Comparison of ENCODE assay signal across 18 cellular contexts in genomic region chr10:5532618-5533097, GRCh38. TPM values are rescaled to one million over a fixed set of nuclear protein-coding genes. Genes with fewer than 3 reads are reported as not detected.
DNase-seq lines count a peak whose midpoint lies in the region; FAIRE-seq and TF ChIP-seq lines count a peak whose summit lies in the region.
"Had no signal": no experiment of that assay in that cellular context is flagged by ENCODE, and none has a peak within 500 bp of the region (broad histone marks: within the 10 kb centered on the region; RNA-seq: fewer than 3 reads in every experiment).

No MANE protein-coding gene starts in this region.

- TF ChIP-seq CTCF in Caco-2 (IDR thresholded peaks at IDR 0.05; ENCODE audit: insufficient read depth in 1 of 2, low read depth in 1 of 2, low read length in 1 of 2, severe bottlenecking in 1 of 2, unreplicated experiment in 1 of 2) (no peak), Peyer's patch (IDR thresholded peaks at IDR 0.05) (no peak), kidney (IDR thresholded peaks at IDR 0.05; ENCODE audit: borderline replicate concordance, extremely low read depth, insufficient read depth) (no peak), H9 (conservative IDR thresholded peaks at IDR 0.05) (no peak)

- no peak overlapping the region for H3K14ac ChIP-seq in H9 (ENCODE audit: insufficient read depth, low read length)

- peaks cover 24% of the 10 kb centered on the region for H3K4me1 ChIP-seq in Caco-2
- peaks cover 0 to 9% (median 0%) of the 10 kb centered on the region in 4 donors for H3K4me1 ChIP-seq in Peyer's patch
- no peaks in the 10 kb centered on the region for H3K4me1 ChIP-seq in kidney (ENCODE audit: control insufficient read depth in 1 of 2, insufficient read depth in 1 of 2, low read depth in 1 of 2, low read length in 2 of 2)
- no peaks in the 10 kb centered on the region for H3K4me1 ChIP-seq in H9 (ENCODE audit: insufficient read depth, low read length)
- H3K4me1 ChIP-seq: SJCRH30 had no signal

- no peak overlapping the region for H2AFZ ChIP-seq in H9 (ENCODE audit: low read length)

- H3K4me1 Mint-ChIP-seq in Caco-2 (ENCODE audit: low read depth, unreplicated experiment) (peaks cover 20% of the 10 kb centered on the region), H9 (peaks cover 3 to 13% of the 10 kb centered on the region in 2 experiments; a peak in 1 of 4 replicates)
- H3K4me1 Mint-ChIP-seq: CD4-positive, CD25-positive, alpha-beta regulatory T cell had no signal

- H3K27ac Mint-ChIP-seq in Caco-2 (ENCODE audit: unreplicated experiment): peak overlapping the region; percentile 0
- H3K27ac Mint-ChIP-seq in H9: no peak overlapping the region

- H3K9me3 Mint-ChIP-seq in Caco-2 (ENCODE audit: unreplicated experiment): peaks cover 7% of the 10 kb centered on the region
- 0 out of 5 replicates have a peak, but pooled peaks cover 0 to 2% of the 10 kb centered on the region in 2 experiments for H3K9me3 Mint-ChIP-seq in H9
- H3K9me3 Mint-ChIP-seq: CD4-positive, CD25-positive, alpha-beta regulatory T cell had no signal

- no peak overlapping the region for H2BK5ac ChIP-seq in H9 (ENCODE audit: insufficient read length, low read length)

- H3K9me3 ChIP-seq in Caco-2: no peaks in the 10 kb centered on the region
- no peaks in the 10 kb centered on the region for H3K9me3 ChIP-seq in Peyer's patch
- no peaks in the 10 kb centered on the region for H3K9me3 ChIP-seq in kidney (ENCODE audit: control insufficient read depth in 1 of 2, low read length in 2 of 2)
- no peaks in the 10 kb centered on the region for H3K9me3 ChIP-seq in H9 (ENCODE audit: control insufficient read depth, low read depth, low read length)
- H3K9me3 ChIP-seq: SJCRH30 had no signal

- no peak overlapping the region for H2BK120ac ChIP-seq in H9 (ENCODE audit: low read depth, low read length, poor library complexity, severe bottlenecking)

- no peaks in the 10 kb centered on the region for H3K36me3 ChIP-seq in Caco-2 (ENCODE audit: control insufficient read depth, insufficient read depth, low read length)
- no peaks in the 10 kb centered on the region for H3K36me3 ChIP-seq in Peyer's patch
- no peaks in the 10 kb centered on the region for H3K36me3 ChIP-seq in kidney (ENCODE audit: control insufficient read depth in 1 of 2, insufficient read depth in 2 of 2, low read length in 2 of 2)
- H3K36me3 ChIP-seq: SJCRH30 had no signal

- no peak overlapping the region for H2BK15ac ChIP-seq in H9 (ENCODE audit: low read depth, low read length)

- no peak overlapping the region for H4K5ac ChIP-seq in H9 (ENCODE audit: insufficient read length, low read depth, low read length)

- H3K23ac ChIP-seq in H9 (ENCODE audit: insufficient read length, low read depth, low read length): no peak overlapping the region

- H2AK5ac ChIP-seq in H9 (ENCODE audit: insufficient read length, low read length): no peak overlapping the region

- H3K79me1 ChIP-seq in H9 (ENCODE audit: insufficient read depth, low read depth, low read length, poor library complexity, severe bottlenecking): no peaks in the 10 kb centered on the region

- H2BK12ac ChIP-seq in H9 (ENCODE audit: insufficient read length, low read depth, low read length): no peak overlapping the region

- no peaks in the 10 kb centered on the region for H4K20me1 ChIP-seq in H9 (ENCODE audit: control insufficient read depth, insufficient read depth, insufficient read length)

- no TSS peak for BruUV-seq in Caco-2 (replicated peaks; lab: Mats Ljungman, UMichigan)

- intact Hi-C loops in Caco-2 (cut with micrococcal nuclease; ENCODE audit: unreplicated experiment): no loop called here
- intact Hi-C loops in kidney (cut with DNase I): no loop called here
- intact Hi-C loops in posterior vena cava (cut with DNase I): loop anchor here in 1 of 2 donors (5.0 kb wide), 1 partner anchor 1245 kb away; no protein-coding TSS in a partner anchor

- no peak overlapping the region for H3K4me2 ChIP-seq in H9 (ENCODE audit: insufficient read depth, insufficient read length, low read length)

- H3K4me3 Mint-ChIP-seq in Caco-2 (ENCODE audit: unreplicated experiment) (no peak overlapping the region), H9 (no peak overlapping the region)
- H3K4me3 Mint-ChIP-seq: CD4-positive, CD25-positive, alpha-beta regulatory T cell had no signal

- H3K27me3 ChIP-seq in Caco-2 (replicated peaks; ENCODE audit: control insufficient read depth, insufficient read depth, low read length) (no peaks in the 10 kb centered on the region), Peyer's patch (no peaks in the 10 kb centered on the region), H9 (ENCODE audit: insufficient read depth, low read length) (no peaks in the 10 kb centered on the region)
- H3K27me3 ChIP-seq: SJCRH30 had no signal

- H3T11ph ChIP-seq in H9 (ENCODE audit: low read length): no peak overlapping the region

- no peak overlapping the region for H3K18ac ChIP-seq in H9 (ENCODE audit: insufficient read length, low read depth, low read length)

- POLR2A ChIA-PET in Caco-2 (lab: Charles Lee): interaction anchor here (0.5 kb wide), 1 partner anchor 633 kb away, joined by 12 read pairs; no protein-coding TSS in a partner anchor

- no peaks in the 10 kb centered on the region for H3K79me2 ChIP-seq in H9 (ENCODE audit: insufficient read depth, low read length)

- H3K56ac ChIP-seq in H9 (ENCODE audit: insufficient read length, low read depth, low read length): no peak overlapping the region

- no peaks in the 10 kb centered on the region for H3K36me3 Mint-ChIP-seq in Caco-2 (ENCODE audit: insufficient read depth, unreplicated experiment)
- H3K36me3 Mint-ChIP-seq in H9 (ENCODE audit: insufficient read depth in 1 of 3, low read depth in 3 of 3): no peaks in the 10 kb centered on the region; a peak in 1 of 7 replicates
- H3K36me3 Mint-ChIP-seq: CD4-positive, CD25-positive, alpha-beta regulatory T cell had no signal

- H3K27ac ChIP-seq in Peyer's patch: no peak overlapping the region
- no peak overlapping the region for H3K27ac ChIP-seq in kidney (ENCODE audit: low read depth in 2 of 2, low read length in 2 of 2)
- no peak overlapping the region for H3K27ac ChIP-seq in H9 (ENCODE audit: insufficient read length, low read depth, low read length)
- H3K27ac ChIP-seq: HL-60, SJCRH30 had no signal

- H3K4me3 ChIP-seq in Caco-2 (ENCODE audit: low read depth, low read length) (no peak overlapping the region), Peyer's patch (no peak overlapping the region), kidney (ENCODE audit: low read length in 2 of 2) (no peak overlapping the region)
- H3K4me3 ChIP-seq: SJCRH30 had no signal

- no peak overlapping the region for H2BK20ac ChIP-seq in H9 (ENCODE audit: low read depth, low read length, poor library complexity, severe bottlenecking)

- no peak for TF ChIP-seq POLR2A in Peyer's patch (IDR thresholded peaks at IDR 0.05)

- WGBS in H9 (ENCODE audit: extremely low coverage, insufficient read length, low lambda C conversion rate): no CpG with 5 or more reads among the region's 6 CpGs

- H4K8ac ChIP-seq in H9 (replicated peaks; ENCODE audit: insufficient read length, low read depth, low read length): no peak overlapping the region

- FAIRE-seq in kidney (lab: Jason Lieb, UNC) (no peak), GM19239 (lab: Jason Lieb, UNC) (no peak)
- FAIRE-seq: HTR-8/SVneo had no signal

- no peak overlapping the region for H3K4ac ChIP-seq in H9 (ENCODE audit: low read depth, low read length)

- DNase-seq in Caco-2 (peak in 1 of 2 experiments; percentile 30), Peyer's patch (peak in 2 of 3 donors; percentile 28 to 30), kidney (peak; percentile 26), posterior vena cava (ENCODE audit: low spot score) (peak; percentile 75), H9 (no peak), GM19239 (ENCODE audit: insufficient read length, low spot score) (no peak), T1000 (lab: John Stamatoyannopoulos, UW) (no peak)
- DNase-seq: ACHN; AML-193; CD4-positive, CD25-positive, alpha-beta regulatory T cell; H7; NCI-H2029; NCI-H510A; NCI-H774; PC-3; SJCRH30 had no signal

- no peak overlapping the region for H3K9ac ChIP-seq in kidney (ENCODE audit: low read length in 2 of 2)
- H3K9ac ChIP-seq in H9 (ENCODE audit: extremely low read depth, insufficient read length, low read length): no peak overlapping the region

- no peak overlapping the region for H4K91ac ChIP-seq in H9 (ENCODE audit: insufficient read length, low read depth, low read length)

- CTCF ChIA-PET in Caco-2 (lab: Charles Lee): no interaction called here

- H3K23me2 ChIP-seq in H9 (ENCODE audit: insufficient read length, low read depth, low read length, poor library complexity, severe bottlenecking): no peaks in the 10 kb centered on the region

- no peaks in the 10 kb centered on the region for H3K27me3 Mint-ChIP-seq in Caco-2 (ENCODE audit: insufficient read depth, unreplicated experiment)
- peaks cover 5% of the 10 kb centered on the region; the same call in 1 of the 2 replicates for H3K27me3 Mint-ChIP-seq in H9 (ENCODE audit: low read depth)
- H3K27me3 Mint-ChIP-seq: CD4-positive, CD25-positive, alpha-beta regulatory T cell had no signal

RNA-seq across cellular contexts. Expression of gene CALML3, which starts 7.9 kb away (rescaled TPM):
- 0.18 TPM in 1 of 2 replicates, not detected in the other for total RNA-seq in Caco-2 (2022)
- not detected for total RNA-seq in Peyer's patch
- not detected for total RNA-seq in kidney
- 15.9 TPM for polyA plus RNA-seq in kidney (ENCODE audit: insufficient read depth, low read depth, low replicate concordance)
- not detected for total RNA-seq in posterior vena cava
- total RNA-seq in H9 (2021): not detected in 2 replicates
- total RNA-seq: CD4-positive, CD25-positive, alpha-beta regulatory T cell; H7; PC-3; SJCRH30 had no signal
- polyA plus RNA-seq: CD4-positive, CD25-positive, alpha-beta regulatory T cell had no signal

RNA-seq across cellular contexts. Expression of gene CALML5, which starts 33.3 kb away (rescaled TPM):
- total RNA-seq in Caco-2 (2022): not detected in 2 replicates
- total RNA-seq in Peyer's patch: not detected
- not detected for total RNA-seq in kidney
- polyA plus RNA-seq in kidney (ENCODE audit: insufficient read depth, low read depth, low replicate concordance): not detected
- total RNA-seq in posterior vena cava: not detected
- not detected in 2 replicates for total RNA-seq in H9 (2021)
- total RNA-seq: CD4-positive, CD25-positive, alpha-beta regulatory T cell; H7; PC-3; SJCRH30 had no signal
- polyA plus RNA-seq: CD4-positive, CD25-positive, alpha-beta regulatory T cell had no signal

Comparison
In these comparisons a context has a peak if more than half of its experiments do, and no peak if none do; other contexts are left out.
1. DNase-seq: peak in Peyer's patch (2 of 3), kidney (single experiment) and posterior vena cava (single experiment); none in H9 (single experiment), GM19239 (single experiment) and T1000 (single experiment).